In the genomic region with DNA sequence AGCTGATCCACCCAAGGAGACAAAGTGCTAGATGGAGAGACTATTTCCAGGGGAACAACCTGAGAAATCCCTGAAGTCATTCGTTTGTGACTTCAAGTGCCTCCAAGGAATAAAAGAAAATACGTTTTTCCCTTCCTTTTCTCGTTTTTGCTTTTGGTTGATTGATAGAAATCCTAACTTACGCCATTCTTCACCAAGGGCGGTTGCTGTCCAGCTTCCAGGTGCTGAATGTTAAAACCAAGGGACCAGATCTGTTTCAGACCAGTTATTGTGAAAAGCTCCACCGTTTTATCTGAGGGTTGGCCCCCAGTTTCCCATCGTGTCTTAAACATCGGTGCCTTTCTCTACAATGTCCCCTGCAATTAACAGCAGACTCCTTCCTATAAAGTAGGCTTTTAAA, we compare ENCODE assay signal across 15 cellular contexts.
DNase-seq lines count a peak whose midpoint lies in the region; ATAC-seq, FAIRE-seq and TF ChIP-seq lines count a peak whose summit lies in the region.
"Had no signal": no experiment of that assay in that cellular context is flagged by ENCODE, and none has a peak within 500 bp of the region (broad histone marks: within the 10 kb centered on the region; RNA-seq: fewer than 3 reads in every experiment).

No MANE protein-coding gene starts in this region.

- POLR2A ChIA-PET in A549 (lab: Yijun Ruan, JAX) (no interaction called here), HEK293 (lab: Yijun Ruan, JAX) (no interaction called here)

- H3K27ac ChIP-seq in A549: no peak overlapping the region
- H3K27ac ChIP-seq in HEK293 (ENCODE audit: extremely low read depth, low read depth, low read length): no peak overlapping the region
- H3K27ac ChIP-seq: epithelial cell of prostate, uterus had no signal

- H3K4me1 ChIP-seq in A549 (peaks cover 3% of the 10 kb centered on the region; the same call in 1 of the 3 replicates), HEK293 (ENCODE audit: control insufficient read depth, insufficient read depth, low read length) (no peaks in the 10 kb centered on the region)

- no peak overlapping the region for H3K4me2 ChIP-seq in A549

- TF ChIP-seq CTCF in A549 (IDR thresholded peaks at IDR 0.05) (no peak), HEK293 (tag by site-specific recombination; IDR thresholded peaks at IDR 0.05) (no peak)

- H3K9me3 ChIP-seq in A549: no peaks in the 10 kb centered on the region
- H3K9me3 ChIP-seq in HEK293 (ENCODE audit: control insufficient read depth, insufficient read depth, low read depth, low read length): no peaks in the 10 kb centered on the region
- H3K9me3 ChIP-seq: uterus had no signal

- peak in 1 of 2 experiments; percentile 21 for DNase-seq in A549 (ENCODE audit: low read depth in 1 of 2, low spot score in 1 of 2)
- DNase-seq in T47D (ENCODE audit: low read depth in 1 of 2, low spot score in 1 of 2): peak; percentile 45 to 76
- DNase-seq in left kidney (ENCODE audit: low read depth, low spot score): peak; percentile 88
- DNase-seq in NCI-H526 (lab: John Stamatoyannopoulos, UW): no peak
- no peak for DNase-seq in NCI-H1436 (lab: John Stamatoyannopoulos, UW)
- DNase-seq: activated CD8-positive, alpha-beta memory T cell treated with anti-CD3 and anti-CD28 coated beads, Interleukin-2, amount 50 U/mL, for 48 hours; natural killer cell; stimulated activated CD8-positive, alpha-beta memory T cell treated with anti-CD3 and anti-CD28 coated beads, Interleukin-4, amount 100 ng/mL, for 48 hours; uterus had no signal

- H3K36me3 ChIP-seq in HEK293 (ENCODE audit: control insufficient read depth in 2 of 2, insufficient read depth in 1 of 2, low read length in 2 of 2): no peaks in the 10 kb centered on the region
- H3K36me3 ChIP-seq: uterus had no signal

- no peak for TF ChIP-seq EP300 in A549 (IDR thresholded peaks at IDR 0.05)

- TF ChIP-seq RAD21 in A549 (conservative IDR thresholded peaks at IDR 0.05 in 1 of 2, IDR thresholded peaks at IDR 0.05 in 1 of 2): no peak

- no peak for FAIRE-seq in A549 (lab: Jason Lieb, UNC)
- FAIRE-seq: astrocyte, RCC 7860 had no signal

- WGBS in A549 (ENCODE audit: missing lambda C conversion rate): 33% methylated on average over 8 of the region's 8 CpGs

- ATAC-seq in A549 (no peak), HG03354 (IDR thresholded peaks at IDR 0.05; ENCODE audit: poor library complexity, severe bottlenecking, unreplicated experiment) (no peak), HG03460 (IDR thresholded peaks at IDR 0.05; ENCODE audit: unreplicated experiment) (no peak)
- ATAC-seq: natural killer cell had no signal

- CTCF ChIA-PET in A549 (lab: Yijun Ruan, JAX) (no interaction called here), HEK293 (lab: Yijun Ruan, JAX) (no interaction called here)

- H3K4me3 ChIP-seq in A549 (no peak overlapping the region), HEK293 (ENCODE audit: low read depth, low read length) (no peak overlapping the region)
- H3K4me3 ChIP-seq: uterus had no signal

- no peak for TF ChIP-seq POLR2A in A549 (IDR thresholded peaks at IDR 0.05; ENCODE audit: low read length)

- in situ Hi-C loops in T47D (cut with HindIII; ENCODE audit: low pct_unique_long_range_greater_than_20kb, low sequenced_read_pairs): no loop called here

TF ChIP-seq in A549, 52 proteins besides CTCF, POLR2A, EP300 and RAD21:
- TF ChIP-seq, protein P1, sequence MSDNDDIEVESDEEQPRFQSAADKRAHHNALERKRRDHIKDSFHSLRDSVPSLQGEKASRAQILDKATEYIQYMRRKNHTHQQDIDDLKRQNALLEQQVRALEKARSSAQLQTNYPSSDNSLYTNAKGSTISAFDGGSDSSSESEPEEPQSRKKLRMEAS (IDR thresholded peaks at IDR 0.05): no peak
- TF ChIP-seq SREBF2 (IDR thresholded peaks at IDR 0.05): no peak
- TF ChIP-seq, protein P2, sequence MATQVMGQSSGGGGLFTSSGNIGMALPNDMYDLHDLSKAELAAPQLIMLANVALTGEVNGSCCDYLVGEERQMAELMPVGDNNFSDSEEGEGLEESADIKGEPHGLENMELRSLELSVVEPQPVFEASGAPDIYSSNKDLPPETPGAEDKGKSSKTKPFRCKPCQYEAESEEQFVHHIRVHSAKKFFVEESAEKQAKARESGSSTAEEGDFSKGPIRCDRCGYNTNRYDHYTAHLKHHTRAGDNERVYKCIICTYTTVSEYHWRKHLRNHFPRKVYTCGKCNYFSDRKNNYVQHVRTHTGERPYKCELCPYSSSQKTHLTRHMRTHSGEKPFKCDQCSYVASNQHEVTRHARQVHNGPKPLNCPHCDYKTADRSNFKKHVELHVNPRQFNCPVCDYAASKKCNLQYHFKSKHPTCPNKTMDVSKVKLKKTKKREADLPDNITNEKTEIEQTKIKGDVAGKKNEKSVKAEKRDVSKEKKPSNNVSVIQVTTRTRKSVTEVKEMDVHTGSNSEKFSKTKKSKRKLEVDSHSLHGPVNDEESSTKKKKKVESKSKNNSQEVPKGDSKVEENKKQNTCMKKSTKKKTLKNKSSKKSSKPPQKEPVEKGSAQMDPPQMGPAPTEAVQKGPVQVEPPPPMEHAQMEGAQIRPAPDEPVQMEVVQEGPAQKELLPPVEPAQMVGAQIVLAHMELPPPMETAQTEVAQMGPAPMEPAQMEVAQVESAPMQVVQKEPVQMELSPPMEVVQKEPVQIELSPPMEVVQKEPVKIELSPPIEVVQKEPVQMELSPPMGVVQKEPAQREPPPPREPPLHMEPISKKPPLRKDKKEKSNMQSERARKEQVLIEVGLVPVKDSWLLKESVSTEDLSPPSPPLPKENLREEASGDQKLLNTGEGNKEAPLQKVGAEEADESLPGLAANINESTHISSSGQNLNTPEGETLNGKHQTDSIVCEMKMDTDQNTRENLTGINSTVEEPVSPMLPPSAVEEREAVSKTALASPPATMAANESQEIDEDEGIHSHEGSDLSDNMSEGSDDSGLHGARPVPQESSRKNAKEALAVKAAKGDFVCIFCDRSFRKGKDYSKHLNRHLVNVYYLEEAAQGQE (IDR thresholded peaks at IDR 0.05): peak; percentile 96
- TF ChIP-seq, protein P3, sequence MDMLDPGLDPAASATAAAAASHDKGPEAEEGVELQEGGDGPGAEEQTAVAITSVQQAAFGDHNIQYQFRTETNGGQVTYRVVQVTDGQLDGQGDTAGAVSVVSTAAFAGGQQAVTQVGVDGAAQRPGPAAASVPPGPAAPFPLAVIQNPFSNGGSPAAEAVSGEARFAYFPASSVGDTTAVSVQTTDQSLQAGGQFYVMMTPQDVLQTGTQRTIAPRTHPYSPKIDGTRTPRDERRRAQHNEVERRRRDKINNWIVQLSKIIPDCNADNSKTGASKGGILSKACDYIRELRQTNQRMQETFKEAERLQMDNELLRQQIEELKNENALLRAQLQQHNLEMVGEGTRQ (IDR thresholded peaks at IDR 0.05): no peak
- peak; percentile 68 for TF ChIP-seq EHMT2 (IDR thresholded peaks at IDR 0.05; ENCODE audit: low read depth)
- TF ChIP-seq FOSB (CRISPR knock-in tag; IDR thresholded peaks at IDR 0.05): no peak

TF ChIP-seq in HEK293, 187 proteins besides CTCF, POLR2A, EP300 and RAD21:
- TF ChIP-seq, protein P2 (tag by site-specific recombination; IDR thresholded peaks at IDR 0.05): peak; percentile 91
- no peak for TF ChIP-seq ZNF214 (tag by site-specific recombination; IDR thresholded peaks at IDR 0.05; ENCODE audit: borderline replicate concordance)

Comparison
In these comparisons a context has a peak if more than half of its experiments do, and no peak if none do; other contexts are left out.
1. DNase-seq: peak in T47D (2 of 2) and left kidney (single experiment); none in NCI-H526 (0 of 2) and NCI-H1436 (single experiment).